In genomic region chr10:69087600-69088470, GRCh38 we compare ENCODE assay signal across 1 cellular context.
TF ChIP-seq lines count a peak whose summit lies in the region.

TSS of gene SRGN (plus strand) at chr10:69088103. CDS start at chr10:69088158, 55 bp downstream.

TF ChIP-seq in K562, 482 proteins besides CTCF, POLR2A, EP300 and RAD21 (continued from another document):
- 0 out of 2 replicates have a peak, but pooled peaks have one; percentile 50 for TF ChIP-seq ZNF512 (tag; IDR thresholded peaks at IDR 0.05)
- TF ChIP-seq MXD1 (CRISPR knock-in tag; IDR thresholded peaks at IDR 0.05; ENCODE audit: borderline replicate concordance, poor library complexity, severe bottlenecking): no peak
- TF ChIP-seq ZNF174 (CRISPR knock-in tag; IDR thresholded peaks at IDR 0.05): no peak
- TF ChIP-seq HNRNPUL1 (IDR thresholded peaks at IDR 0.05; ENCODE audit: low read length): no peak
- no peak for TF ChIP-seq ZNF696 (CRISPR knock-in tag; conservative IDR thresholded peaks at IDR 0.05)
- TF ChIP-seq NR4A1 (CRISPR knock-in tag; IDR thresholded peaks at IDR 0.05): no peak
- no peak for TF ChIP-seq NR4A1 (tag; IDR thresholded peaks at IDR 0.05)
- TF ChIP-seq NRF1 (conservative IDR thresholded peaks at IDR 0.05 in 1 of 2, IDR thresholded peaks at IDR 0.05 in 1 of 2): peak in 1 of 2 experiments; percentile 22; a peak in 1 of 4 replicates
- TF ChIP-seq SP1 (CRISPR knock-in tag; IDR thresholded peaks at IDR 0.05): no peak; the same call in 1 of the 2 replicates
- TF ChIP-seq ZFP30 (CRISPR knock-in tag; IDR thresholded peaks at IDR 0.05; ENCODE audit: borderline replicate concordance): no peak
- TF ChIP-seq XRCC4 (IDR thresholded peaks at IDR 0.05; ENCODE audit: extremely low read depth, insufficient read depth, insufficient read length): no peak
- no peak for TF ChIP-seq PHF21A (IDR thresholded peaks at IDR 0.05; ENCODE audit: borderline replicate concordance, low read depth)
- no peak for TF ChIP-seq ZHX1 (conservative IDR thresholded peaks at IDR 0.05; ENCODE audit: low read length)
- TF ChIP-seq SIN3A (IDR thresholded peaks at IDR 0.05; ENCODE audit: borderline replicate concordance in 2 of 2, control insufficient read depth in 1 of 2, low read depth in 2 of 2, low read length in 2 of 2): no peak
- TF ChIP-seq ZNF586 (CRISPR knock-in tag; conservative IDR thresholded peaks at IDR 0.05): no peak
- TF ChIP-seq FUS (optimal IDR thresholded peaks at IDR 0.05; ENCODE audit: low read depth, low read length): no peak
- TF ChIP-seq ZNF41 (CRISPR knock-in tag; conservative IDR thresholded peaks at IDR 0.05): no peak
- TF ChIP-seq DLX4 (CRISPR knock-in tag; IDR thresholded peaks at IDR 0.05): no peak
- TF ChIP-seq ZBTB2 (IDR thresholded peaks at IDR 0.05): no peak
- no peak for TF ChIP-seq HMGXB4 (CRISPR knock-in tag; IDR thresholded peaks at IDR 0.05)
- no peak for TF ChIP-seq ZNF253 (CRISPR knock-in tag; conservative IDR thresholded peaks at IDR 0.05)
- no peak for TF ChIP-seq SPI1 (IDR thresholded peaks at IDR 0.05; ENCODE audit: borderline replicate concordance, low read depth, low read length)
- no peak for TF ChIP-seq TRIM24 (IDR thresholded peaks at IDR 0.05)
- TF ChIP-seq CHD1 (IDR thresholded peaks at IDR 0.05; ENCODE audit: low read length): peak; percentile 93
- no peak for TF ChIP-seq YBX1 (IDR thresholded peaks at IDR 0.05)
- no peak for TF ChIP-seq STAT5B (CRISPR knock-in tag; IDR thresholded peaks at IDR 0.05)
- no peak for TF ChIP-seq ZNF780A (CRISPR knock-in tag; IDR thresholded peaks at IDR 0.05)
- TF ChIP-seq KDM1A (IDR thresholded peaks at IDR 0.05): no peak
- no peak for TF ChIP-seq ZNF740 (CRISPR knock-in tag; IDR thresholded peaks at IDR 0.05)
- 0 out of 4 replicates have a peak, but pooled peaks of 1 of the 2 experiments have one; percentile 40 for TF ChIP-seq ZNF740 (tag; IDR thresholded peaks at IDR 0.05)
- TF ChIP-seq MLLT1 (IDR thresholded peaks at IDR 0.05): peak in 1 of 2 experiments; percentile 55
- no peak for TF ChIP-seq RUNX1 (IDR thresholded peaks at IDR 0.05; ENCODE audit: low read depth)
- TF ChIP-seq ZNF766 (CRISPR knock-in tag; conservative IDR thresholded peaks at IDR 0.05): no peak
- TF ChIP-seq E2F8 (IDR thresholded peaks at IDR 0.05; ENCODE audit: low read depth, partially characterized antibody): no peak
- TF ChIP-seq PKNOX1 (IDR thresholded peaks at IDR 0.05): peak; percentile 56
- TF ChIP-seq ADNP (tag; IDR thresholded peaks at IDR 0.05): 0 out of 2 replicates have a peak, but pooled peaks have one; percentile 17
- peak; percentile 65 for TF ChIP-seq SMARCA4 (IDR thresholded peaks at IDR 0.05)
- TF ChIP-seq SIX5 (IDR thresholded peaks at IDR 0.05; ENCODE audit: borderline replicate concordance in 1 of 2, insufficient read depth in 1 of 2, low read depth in 1 of 2, low read length in 2 of 2): no peak
- TF ChIP-seq ZNF140 (CRISPR knock-in tag; IDR thresholded peaks at IDR 0.05): no peak
- no peak for TF ChIP-seq ZNF165 (CRISPR knock-in tag; IDR thresholded peaks at IDR 0.05; ENCODE audit: borderline replicate concordance)
- TF ChIP-seq IRF9 (tag; IDR thresholded peaks at IDR 0.05): no peak
TF ChIP-seq in K562: peak in this region for 83.
